ENCODE assay signal across 8 cellular contexts in the genomic region with DNA sequence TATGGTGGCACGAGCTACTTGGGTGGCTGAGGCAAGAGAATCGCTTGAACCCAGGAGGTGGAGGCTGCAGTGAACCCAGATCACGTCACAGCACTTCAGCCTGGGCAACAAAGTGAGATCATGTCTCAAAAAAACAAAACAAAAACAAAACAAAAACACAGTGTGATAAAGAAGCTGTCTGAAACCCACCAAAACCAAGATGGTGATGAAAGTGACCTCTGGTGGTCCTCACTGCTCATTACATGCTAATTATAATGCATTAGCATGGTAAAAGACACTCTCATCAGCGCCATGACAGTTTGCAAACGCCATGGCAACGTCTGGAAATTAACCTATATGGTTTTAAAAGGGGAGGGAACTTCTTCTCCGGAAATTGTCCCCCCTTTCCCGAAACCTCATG. TPM values are rescaled to one million over a fixed set of nuclear protein-coding genes. Genes with fewer than 3 reads are reported as not detected.
DNase-seq lines count a peak whose midpoint lies in the region; ATAC-seq and TF ChIP-seq lines count a peak whose summit lies in the region.

No MANE protein-coding gene starts in this region.

- no peaks in the 10 kb centered on the region for H3K36me3 ChIP-seq in A673 (ENCODE audit: insufficient read depth, low read length, poor library complexity, severe bottlenecking)
- no peaks in the 10 kb centered on the region for H3K36me3 ChIP-seq in esophagus muscularis mucosa
- H3K36me3 ChIP-seq in ovary: no peaks in the 10 kb centered on the region

- no peaks in the 10 kb centered on the region for H3K4me1 ChIP-seq in A673 (ENCODE audit: insufficient read depth, low read length, poor library complexity, severe bottlenecking)
- no peaks in the 10 kb centered on the region for H3K4me1 ChIP-seq in esophagus muscularis mucosa
- H3K4me1 ChIP-seq in ovary (ENCODE audit: insufficient read depth): no peaks in the 10 kb centered on the region

- peak; percentile 64 for ATAC-seq in HG03280 (IDR thresholded peaks at IDR 0.05; ENCODE audit: unreplicated experiment)
- ATAC-seq in esophagus mucosa: no peak

- in situ Hi-C loops in SK-MEL-5 (cut with HindIII; ENCODE audit: low pct_unique_long_range_greater_than_20kb, low sequenced_read_pairs): no loop called here

- no peaks in the 10 kb centered on the region for H3K9me3 ChIP-seq in A673 (ENCODE audit: low read depth, low read length, poor library complexity, severe bottlenecking)
- H3K9me3 ChIP-seq in esophagus muscularis mucosa: no peaks in the 10 kb centered on the region
- H3K9me3 ChIP-seq in ovary: no peaks in the 10 kb centered on the region

- no TSS peak for BruUV-seq in A673 (replicated peaks; lab: Mats Ljungman, UMichigan)

- POLR2A ChIA-PET in A673 (lab: Charles Lee; ENCODE audit: low non-redundant PET): no interaction called here

- TF ChIP-seq CTCF in A673 (conservative IDR thresholded peaks at IDR 0.05; ENCODE audit: low read depth, low read length): peak; percentile 67
- TF ChIP-seq CTCF in GM12873 (IDR thresholded peaks at IDR 0.05; ENCODE audit: insufficient read depth, low read depth, low read length, missing control alignments): peak; percentile 61
- TF ChIP-seq CTCF in esophagus muscularis mucosa (IDR thresholded peaks at IDR 0.05): peak; percentile 44 to 61 (median 49)
- TF ChIP-seq CTCF in ovary (IDR thresholded peaks at IDR 0.05): peak; percentile 20 to 62 (median 54)

- CTCF ChIA-PET in A673 (lab: Charles Lee): interaction anchor here (0.6 to 2.6 kb wide), 2 partner anchors 40 to 266 kb away, joined by 5 to 9 read pairs; no protein-coding TSS in a partner anchor

- intact Hi-C loops in A673 (cut with micrococcal nuclease; ENCODE audit: unreplicated experiment) (loop anchor here (1.0 kb wide), 1 partner anchor 265 kb away; no protein-coding TSS in a partner anchor), esophagus muscularis mucosa (cut with DNase I) (loop anchor here (2.0 kb wide), 1 partner anchor 266 kb away; no protein-coding TSS in a partner anchor), ovary (cut with DNase I) (loop anchor here in 3 of 4 donors (5.0 to 10.0 kb wide), 2 partner anchors 265 to 268 kb away; no protein-coding TSS in a partner anchor), posterior vena cava (cut with DNase I) (loop anchor here in 1 of 2 donors (10.0 kb wide), 1 partner anchor 268 kb away; no protein-coding TSS in a partner anchor)

- H3K27me3 ChIP-seq in A673 (replicated peaks; ENCODE audit: insufficient read depth, low read depth, low read length, poor library complexity): no peaks in the 10 kb centered on the region
- H3K27me3 ChIP-seq in esophagus muscularis mucosa: no peaks in the 10 kb centered on the region
- H3K27me3 ChIP-seq in ovary: no peaks in the 10 kb centered on the region

- no peak overlapping the region for H3K4me3 ChIP-seq in A673 (ENCODE audit: low read depth, low read length, poor library complexity, severe bottlenecking)
- H3K4me3 ChIP-seq in esophagus muscularis mucosa: no peak overlapping the region
- no peak overlapping the region for H3K4me3 ChIP-seq in ovary

- DNase-seq in A673 (ENCODE audit: low spot score) (peak; percentile 72), SK-MEL-5 (ENCODE audit: low read depth, low spot score) (peak; percentile 75), esophagus muscularis mucosa (ENCODE audit: extremely low spot score) (no peak), ovary (peak in 1 of 5 donors; percentile 22), posterior vena cava (ENCODE audit: low spot score) (no peak)

- H3K27ac ChIP-seq in A673 (ENCODE audit: low read depth, low read length, poor library complexity, severe bottlenecking) (no peak overlapping the region), esophagus muscularis mucosa (replicated peaks in 1 of 4) (no peak overlapping the region), ovary (no peak overlapping the region)

- no peak for TF ChIP-seq POLR2A in esophagus muscularis mucosa (IDR thresholded peaks at IDR 0.05; ENCODE audit: low read depth)
- TF ChIP-seq POLR2A in ovary (IDR thresholded peaks at IDR 0.05): no peak

- WGBS in esophagus muscularis mucosa: 30% methylated on average over 8 of the region's 8 CpGs
- 19 to 25% (median 24%) methylated on average over 8 of the region's 8 CpGs for WGBS in ovary, 3 donors

- no peak for TF ChIP-seq EP300 in esophagus muscularis mucosa (IDR thresholded peaks at IDR 0.05)
- no peak for TF ChIP-seq EP300 in ovary (IDR thresholded peaks at IDR 0.05)

RNA-seq across cellular contexts. Expression of gene OPHN1, which starts 29.4 kb away (rescaled TPM):
- total RNA-seq in A673 (2021): 3.3 and 3.5 TPM in 2 replicates
- 70.2 and 72.0 TPM in 2 replicates for total RNA-seq in SK-MEL-5 (2014; rRNA removed; shearing (Covaris generic))
- 54.9 and 64.2 TPM in 2 replicates for polyA plus RNA-seq in SK-MEL-5 (2015; cell fraction: cytosol; rRNA removed)
- 153 and 164 TPM in 2 replicates for polyA plus RNA-seq in SK-MEL-5 (2015; cell fraction: nucleus; rRNA removed)
- total RNA-seq in esophagus muscularis mucosa: 10 to 100 TPM in 1 of 4 donors, 1 to 10 TPM in 3; 5.1 to 11.2 (median 8.0) TPM
- 1 to 10 TPM; 3.6 to 9.2 (median 6.9) TPM for total RNA-seq in ovary
- polyA plus RNA-seq in ovary: 1 to 10 TPM; 2.3 to 7.1 TPM
- total RNA-seq in posterior vena cava: 1 to 10 TPM; 5.9 to 7.5 TPM
- total RNA-seq in esophagus mucosa: 4.7 TPM

RNA-seq across cellular contexts. Expression of gene YIPF6, which starts 36.2 kb away (rescaled TPM):
- 36.8 and 38.7 TPM in 2 replicates for total RNA-seq in A673 (2021)
- 55.5 and 70.0 TPM in 2 replicates for total RNA-seq in SK-MEL-5 (2014; rRNA removed; shearing (Covaris generic))
- polyA plus RNA-seq in SK-MEL-5 (2015; cell fraction: cytosol; rRNA removed): 31.1 and 31.9 TPM in 2 replicates
- 13.6 and 19.6 TPM in 2 replicates for polyA plus RNA-seq in SK-MEL-5 (2015; cell fraction: nucleus; rRNA removed)
- total RNA-seq in esophagus muscularis mucosa: 10 to 100 TPM; 22.4 to 28.5 (median 24.5) TPM
- 10 to 100 TPM; 16.0 to 31.7 (median 28.3) TPM for total RNA-seq in ovary
- polyA plus RNA-seq in ovary: 10 to 100 TPM in 1 of 2 donors, 1 to 10 TPM in 1; 8.6 to 23.5 TPM
- 10 to 100 TPM; 35.2 to 41.2 TPM for total RNA-seq in posterior vena cava
- 24.0 TPM for total RNA-seq in esophagus mucosa

Comparison
In these comparisons a context has a peak if more than half of its experiments do, and no peak if none do; other contexts are left out.
1. DNase-seq: peak in A673 (single experiment) and SK-MEL-5 (single experiment); none in esophagus muscularis mucosa (single experiment) and posterior vena cava (single experiment).
2. Peak in every context shown above with its lines, with median percentiles within 50 percentile points of each other: CTCF ChIP-seq.